7 cellular contexts compared by ENCODE assay signal in genomic region chr2:564471-565181, GRCh38.
"Had no signal": no experiment of that assay in that cellular context is flagged by ENCODE, and none has a peak within 500 bp of the region (broad histone marks: within the 10 kb centered on the region; RNA-seq: fewer than 3 reads in every experiment).

No MANE protein-coding gene starts in this region.

- H3K27ac ChIP-seq: HL-60 had no signal

- H3K4me2 ChIP-seq: GM23338 had no signal

- H3K4me3 ChIP-seq: GM23338 had no signal

- H3K4me3 Mint-ChIP-seq: GM23338, H9, IgD-negative memory B cell had no signal

- DNase-seq: H9, HCEC 1CT, KBM-7 had no signal

- H3K27ac Mint-ChIP-seq: GM23338, H9 had no signal

- H3K36me3 Mint-ChIP-seq: IgD-negative memory B cell had no signal

- ATAC-seq: GM23338, HepG2 had no signal

- H3K9me3 Mint-ChIP-seq: GM23338, H9, IgD-negative memory B cell had no signal

- H3K4me1 Mint-ChIP-seq: GM23338, H9, IgD-negative memory B cell had no signal
